ENCODE assay signal across 7 cellular contexts in the genomic region with DNA sequence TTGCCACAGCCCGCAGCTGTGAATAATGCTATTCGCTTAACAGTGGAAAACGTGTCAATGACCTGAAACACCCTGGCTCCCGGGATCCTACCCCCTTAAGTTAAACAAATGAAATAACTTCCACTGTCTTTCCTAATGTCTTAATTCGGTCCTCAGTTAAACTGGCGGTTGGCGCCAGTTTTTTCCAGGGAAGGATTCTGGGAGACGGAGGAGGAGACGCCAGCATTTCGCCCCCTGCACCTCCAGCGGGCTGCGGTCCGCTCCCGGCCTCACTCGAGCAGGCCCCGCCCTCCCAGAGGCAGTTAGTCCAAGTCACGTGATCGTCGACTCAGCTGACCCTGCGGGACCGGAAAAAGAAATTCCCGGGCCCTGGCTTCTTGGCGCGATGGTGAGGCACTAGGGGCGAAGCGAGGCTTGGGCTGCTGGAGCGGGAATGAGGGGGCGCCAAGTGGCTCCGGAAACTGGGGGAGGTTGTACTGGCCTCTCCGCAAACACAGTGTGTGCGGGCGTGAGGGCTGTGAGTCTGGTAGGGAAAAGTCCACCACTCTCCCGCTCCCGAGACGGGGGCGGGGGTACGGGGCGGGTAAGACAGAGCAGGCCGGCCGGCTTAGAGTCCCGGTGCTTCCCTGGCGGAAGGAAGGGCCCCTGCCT.
A peak's percentile ranks its signal among the peaks of the same experiment; 100 is the strongest.
DNase-seq lines count a peak whose midpoint lies in the region; ATAC-seq and TF ChIP-seq lines count a peak whose summit lies in the region.

A gene (plus strand): TSS at position 359 of the 651 bp plus-strand sequence. CDS start 27 bp downstream, at position 386.

- DNase-seq in HUDEP-2 (lab: John Stamatoyannopoulos, UW; ENCODE audit: unreplicated experiment in 76 of 76) (peak in 74 of 76 experiments; percentile 34 to 92 (median 84)), activated T-cell treated with anti-CD3 and anti-CD28 coated beads for 24 hours (ENCODE audit: low read depth) (peak; percentile 81), epidermal melanocyte (ENCODE audit: insufficient read length, low spot score) (peak; percentile 67), midbrain (lab: John Stamatoyannopoulos, UW) (peak; percentile 95)
- DNase-seq in stimulated activated CD8-positive, alpha-beta memory T cell treated with anti-CD3 and anti-CD28 coated beads, Interleukin-15, amount 100 ng/mL, for 4 hours (ENCODE audit: low read depth in 2 of 2) = peak; percentile 28 to 50

- peak within 1 kb of the TSS; percentile 88 for H2AFZ ChIP-seq in OCI-LY3 (ENCODE audit: low read depth, low read length)

- H3K9ac ChIP-seq in OCI-LY3 (ENCODE audit: low read length) = peak within 1 kb of the TSS; percentile 79

- no peaks in the 10 kb centered on the region for H4K20me1 ChIP-seq in OCI-LY3 (ENCODE audit: insufficient read depth, low read length)

- no peak for ATAC-seq in GM18505 (IDR thresholded peaks at IDR 0.05; ENCODE audit: unreplicated experiment)

- H3K4me1 ChIP-seq in OCI-LY3 (ENCODE audit: low read length) = peaks cover 11% of the 10 kb centered on the region

- peaks cover 5% of the 10 kb centered on the region for H3K36me3 ChIP-seq in OCI-LY3 (replicated peaks; ENCODE audit: low read depth, low read length)

- no peaks in the 10 kb centered on the region for H3K27me3 ChIP-seq in OCI-LY3 (ENCODE audit: low read depth, low read length)

- TF ChIP-seq CTCF in OCI-LY3 (IDR thresholded peaks at IDR 0.05; ENCODE audit: low read depth, low read length) = no peak

- no peaks in the 10 kb centered on the region for H3K9me3 ChIP-seq in OCI-LY3 (ENCODE audit: insufficient read depth, low read length)

- no peak within 1 kb of the TSS; the same call in 1 of the 2 replicates for H3K27ac ChIP-seq in OCI-LY3 (ENCODE audit: low read length)

- peak within 1 kb of the TSS; percentile 94 for H3K4me3 ChIP-seq in OCI-LY3 (ENCODE audit: low read length)

- H3K79me2 ChIP-seq in OCI-LY3 (ENCODE audit: low read length) = peaks cover 10% of the 10 kb centered on the region

- peak; percentile 56 for TF ChIP-seq POLR2A in GM18505 (IDR thresholded peaks at IDR 0.05; ENCODE audit: borderline replicate concordance, extremely low read depth, insufficient read depth, insufficient read length)

- peak within 1 kb of the TSS; percentile 91 for H3K4me2 ChIP-seq in OCI-LY3 (ENCODE audit: low read length)

Comparison
In these comparisons a context has a peak if more than half of its experiments do, and no peak if none do; other contexts are left out.
1. DNase-seq: peak in every context shown above with its lines; median percentile 95 in midbrain; 84 in HUDEP-2; 81 in activated T-cell treated with anti-CD3 and anti-CD28 coated beads for 24 hours; 67 in epidermal melanocyte; 39 in stimulated activated CD8-positive, alpha-beta memory T cell treated with anti-CD3 and anti-CD28 coated beads, Interleukin-15, amount 100 ng/mL, for 4 hours.